Comparison of ENCODE assay signal across 23 cellular contexts in the genomic region with DNA sequence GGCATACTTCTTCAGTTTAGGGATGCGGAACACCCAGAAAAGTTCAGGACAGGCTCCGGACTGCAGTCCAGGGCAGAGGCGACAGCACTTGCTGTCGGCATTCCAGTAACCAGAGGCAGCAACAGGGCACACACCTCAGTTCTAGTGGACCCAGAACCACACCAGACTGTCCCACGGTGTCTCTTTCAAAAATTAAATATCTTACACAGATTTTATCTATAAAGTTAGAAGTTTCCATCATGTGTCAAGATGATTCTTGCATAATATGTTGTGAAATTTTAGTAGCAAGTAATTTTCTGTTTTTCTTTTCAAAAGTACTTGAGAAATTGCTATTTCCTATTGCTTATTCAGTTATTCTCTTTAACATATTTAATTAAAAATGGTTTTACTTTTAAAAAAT.
"Had no signal": no experiment of that assay in that cellular context is flagged by ENCODE, and none has a peak within 500 bp of the region (broad histone marks: within the 10 kb centered on the region; RNA-seq: fewer than 3 reads in every experiment).

No MANE protein-coding gene starts in this region.

- H3K9me3 Mint-ChIP-seq: activated B cell treated with CpG ODN at 0.5 μM for 24 hours; activated CD8-positive, alpha-beta T cell treated with anti-CD3 and anti-CD28 coated beads for 36 hours; activated T-cell treated with anti-CD3 and anti-CD28 coated beads, Interleukin-2, amount 50 U/mL, for 4 hours; activated T-helper 17 cell treated with anti-CD3 and anti-CD28 coated beads, Interleukin-2, amount 50 U/mL, for 72 hours; natural killer cell treated with Interleukin-12 subunit alpha and Interleukin-12 subunit beta and Interleukin-15 and Interleukin-18, amount 100 ng/mL, for 72 hours; stimulated activated memory B cell treated with anti-CD40 and anti-IgM and Interleukin-4, amounts not matched to agents 10 μg/mL and 1 μg/mL and 100 μg/mL, for 72 hours; stimulated activated naive CD8-positive, alpha-beta T cell treated with anti-CD3 and anti-CD28 coated beads, Interleukin-15, amount 100 ng/mL, for 72 hours; T-helper 2 cell treated with Interferon-gamma antibody and Interleukin-4, amounts not matched to agents 5 μg/mL and 100 μg/mL, for 36 hours had no signal

- H3K27ac Mint-ChIP-seq: activated B cell treated with CpG ODN at 0.5 μM for 24 hours; activated CD8-positive, alpha-beta T cell treated with anti-CD3 and anti-CD28 coated beads for 36 hours; activated T-helper 17 cell treated with anti-CD3 and anti-CD28 coated beads, Interleukin-2, amount 50 U/mL, for 72 hours; natural killer cell treated with Interleukin-12 subunit alpha and Interleukin-12 subunit beta and Interleukin-15 and Interleukin-18, amount 100 ng/mL, for 72 hours; stimulated activated memory B cell treated with anti-CD40 and anti-IgM and Interleukin-4, amounts not matched to agents 10 μg/mL and 1 μg/mL and 100 μg/mL, for 72 hours; stimulated activated naive CD8-positive, alpha-beta T cell treated with anti-CD3 and anti-CD28 coated beads, Interleukin-15, amount 100 ng/mL, for 72 hours; T-helper 2 cell treated with Interferon-gamma antibody and Interleukin-4, amounts not matched to agents 5 μg/mL and 100 μg/mL, for 36 hours had no signal

- H3K4me1 Mint-ChIP-seq: activated B cell treated with CpG ODN at 0.5 μM for 24 hours; activated T-helper 17 cell treated with anti-CD3 and anti-CD28 coated beads, Interleukin-2, amount 50 U/mL, for 72 hours; stimulated activated memory B cell treated with anti-CD40 and anti-IgM and Interleukin-4, amounts not matched to agents 10 μg/mL and 1 μg/mL and 100 μg/mL, for 72 hours; stimulated activated naive CD8-positive, alpha-beta T cell treated with anti-CD3 and anti-CD28 coated beads, Interleukin-15, amount 100 ng/mL, for 72 hours had no signal

- H3K36me3 Mint-ChIP-seq: natural killer cell treated with Interleukin-12 subunit alpha and Interleukin-12 subunit beta and Interleukin-15 and Interleukin-18, amount 100 ng/mL, for 72 hours; stimulated activated memory B cell treated with anti-CD40 and anti-IgM and Interleukin-4, amounts not matched to agents 10 μg/mL and 1 μg/mL and 100 μg/mL, for 72 hours had no signal

- H3K4me3 ChIP-seq: heart left ventricle, left lung, mucosa of descending colon, tibial nerve, uterus had no signal

- H3K4me3 Mint-ChIP-seq: activated B cell treated with CpG ODN at 0.5 μM for 24 hours; activated CD8-positive, alpha-beta T cell treated with anti-CD3 and anti-CD28 coated beads for 36 hours; activated T-cell treated with anti-CD3 and anti-CD28 coated beads, Interleukin-2, amount 50 U/mL, for 4 hours; activated T-helper 17 cell treated with anti-CD3 and anti-CD28 coated beads, Interleukin-2, amount 50 U/mL, for 72 hours; natural killer cell treated with Interleukin-12 subunit alpha and Interleukin-12 subunit beta and Interleukin-15 and Interleukin-18, amount 100 ng/mL, for 72 hours; stimulated activated memory B cell treated with anti-CD40 and anti-IgM and Interleukin-4, amounts not matched to agents 10 μg/mL and 1 μg/mL and 100 μg/mL, for 72 hours; stimulated activated naive CD8-positive, alpha-beta T cell treated with anti-CD3 and anti-CD28 coated beads, Interleukin-15, amount 100 ng/mL, for 72 hours; T-helper 2 cell treated with Interferon-gamma antibody and Interleukin-4, amounts not matched to agents 5 μg/mL and 100 μg/mL, for 36 hours had no signal

- H3K27ac ChIP-seq: left lung had no signal

- H3K36me3 ChIP-seq: heart left ventricle, left lung, tibial nerve, uterus had no signal

- H3K27me3 Mint-ChIP-seq: activated B cell treated with CpG ODN at 0.5 μM for 24 hours; stimulated activated memory B cell treated with anti-CD40 and anti-IgM and Interleukin-4, amounts not matched to agents 10 μg/mL and 1 μg/mL and 100 μg/mL, for 72 hours had no signal

- H3K27me3 ChIP-seq: heart left ventricle, left lung, tibial nerve, uterus had no signal

- H3K9me3 ChIP-seq: heart left ventricle, left lung, mucosa of descending colon, tibial nerve, uterus had no signal

- DNase-seq: activated B cell treated with CpG ODN at 0.5 μM for 24 hours; activated CD4-positive, alpha-beta T cell treated with anti-CD3 and anti-CD28 coated beads, Interleukin-2, amount 50 U/mL, for 1 hour; activated CD8-positive, alpha-beta T cell treated with anti-CD3 and anti-CD28 coated beads for 36 hours; activated gamma-delta T cell treated with Interleukin-2 at 50 U/mL for 16 hours; activated naive CD4-positive, alpha-beta T cell treated with anti-CD3 and anti-CD28 coated beads, Interleukin-2, amount 50 U/mL, for 16 hours; activated T-cell treated with anti-CD3 and anti-CD28 coated beads, Interleukin-2, amount 50 U/mL, for 4 hours; effector CD8-positive, alpha-beta T cell; foreskin fibroblast; heart left ventricle; kidney glomerular epithelial cell; left lung; mucosa of descending colon; small intestine; stimulated activated CD4-positive, alpha-beta T cell treated with anti-CD3 and anti-CD28 coated beads, Interleukin-4, amount 100 ng/mL, for 4 hours; stimulated activated CD8-positive, alpha-beta memory T cell treated with anti-CD3 and anti-CD28 coated beads, Interleukin-4, amount 100 ng/mL, for 48 hours; stimulated activated naive CD8-positive, alpha-beta T cell treated with anti-CD3 and anti-CD28 coated beads, Interleukin-15, amount 100 ng/mL, for 72 hours; T-helper 1 cell; uterus had no signal
